4 cellular contexts compared by ENCODE assay signal in the genomic region with DNA sequence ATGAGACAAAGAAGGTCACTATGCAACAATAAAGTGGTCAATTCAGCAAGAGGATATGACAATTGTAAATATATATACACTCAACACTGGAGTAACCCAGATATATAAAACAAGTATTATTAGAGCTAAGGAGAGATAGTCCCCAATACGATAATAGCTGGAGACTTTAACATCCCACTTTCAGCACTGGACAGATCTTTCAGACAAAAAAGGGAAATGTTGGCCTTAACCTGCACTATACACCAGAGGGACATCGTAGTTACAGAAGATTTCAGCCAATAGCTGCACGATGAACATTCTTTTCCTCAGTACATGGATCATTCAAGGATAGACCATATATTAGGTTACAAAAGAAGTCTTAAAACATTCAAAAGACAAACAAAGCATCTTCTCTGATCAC.
TF ChIP-seq lines count a peak whose summit lies in the region.

No MANE protein-coding gene starts in this region.

TF ChIP-seq in SK-N-SH, 30 proteins besides CTCF, POLR2A, EP300 and RAD21:
- TF ChIP-seq, protein P1, sequence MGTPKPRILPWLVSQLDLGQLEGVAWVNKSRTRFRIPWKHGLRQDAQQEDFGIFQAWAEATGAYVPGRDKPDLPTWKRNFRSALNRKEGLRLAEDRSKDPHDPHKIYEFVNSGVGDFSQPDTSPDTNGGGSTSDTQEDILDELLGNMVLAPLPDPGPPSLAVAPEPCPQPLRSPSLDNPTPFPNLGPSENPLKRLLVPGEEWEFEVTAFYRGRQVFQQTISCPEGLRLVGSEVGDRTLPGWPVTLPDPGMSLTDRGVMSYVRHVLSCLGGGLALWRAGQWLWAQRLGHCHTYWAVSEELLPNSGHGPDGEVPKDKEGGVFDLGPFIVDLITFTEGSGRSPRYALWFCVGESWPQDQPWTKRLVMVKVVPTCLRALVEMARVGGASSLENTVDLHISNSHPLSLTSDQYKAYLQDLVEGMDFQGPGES (IDR thresholded peaks at IDR 0.05; ENCODE audit: low read depth, low read length), result no peak
- TF ChIP-seq, protein P2, sequence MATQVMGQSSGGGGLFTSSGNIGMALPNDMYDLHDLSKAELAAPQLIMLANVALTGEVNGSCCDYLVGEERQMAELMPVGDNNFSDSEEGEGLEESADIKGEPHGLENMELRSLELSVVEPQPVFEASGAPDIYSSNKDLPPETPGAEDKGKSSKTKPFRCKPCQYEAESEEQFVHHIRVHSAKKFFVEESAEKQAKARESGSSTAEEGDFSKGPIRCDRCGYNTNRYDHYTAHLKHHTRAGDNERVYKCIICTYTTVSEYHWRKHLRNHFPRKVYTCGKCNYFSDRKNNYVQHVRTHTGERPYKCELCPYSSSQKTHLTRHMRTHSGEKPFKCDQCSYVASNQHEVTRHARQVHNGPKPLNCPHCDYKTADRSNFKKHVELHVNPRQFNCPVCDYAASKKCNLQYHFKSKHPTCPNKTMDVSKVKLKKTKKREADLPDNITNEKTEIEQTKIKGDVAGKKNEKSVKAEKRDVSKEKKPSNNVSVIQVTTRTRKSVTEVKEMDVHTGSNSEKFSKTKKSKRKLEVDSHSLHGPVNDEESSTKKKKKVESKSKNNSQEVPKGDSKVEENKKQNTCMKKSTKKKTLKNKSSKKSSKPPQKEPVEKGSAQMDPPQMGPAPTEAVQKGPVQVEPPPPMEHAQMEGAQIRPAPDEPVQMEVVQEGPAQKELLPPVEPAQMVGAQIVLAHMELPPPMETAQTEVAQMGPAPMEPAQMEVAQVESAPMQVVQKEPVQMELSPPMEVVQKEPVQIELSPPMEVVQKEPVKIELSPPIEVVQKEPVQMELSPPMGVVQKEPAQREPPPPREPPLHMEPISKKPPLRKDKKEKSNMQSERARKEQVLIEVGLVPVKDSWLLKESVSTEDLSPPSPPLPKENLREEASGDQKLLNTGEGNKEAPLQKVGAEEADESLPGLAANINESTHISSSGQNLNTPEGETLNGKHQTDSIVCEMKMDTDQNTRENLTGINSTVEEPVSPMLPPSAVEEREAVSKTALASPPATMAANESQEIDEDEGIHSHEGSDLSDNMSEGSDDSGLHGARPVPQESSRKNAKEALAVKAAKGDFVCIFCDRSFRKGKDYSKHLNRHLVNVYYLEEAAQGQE (IDR thresholded peaks at IDR 0.05; ENCODE audit: low read depth, low read length), result peak; percentile 80; the same call in 1 of the 2 replicates
- TF ChIP-seq NRF1 (IDR thresholded peaks at IDR 0.05; ENCODE audit: low read depth, low read length), result no peak

TF ChIP-seq in SK-N-SH treated with all-trans-retinoic acid at 6 μM for 48 hours, 23 proteins besides CTCF, POLR2A, EP300 and RAD21 (continued from another document and continues in another):
- TF ChIP-seq RARB (CRISPR knock-in tag; IDR thresholded peaks at IDR 0.05) (no peak), ZNF8 (CRISPR knock-in tag; IDR thresholded peaks at IDR 0.05) (no peak), ZNF70 (CRISPR knock-in tag; IDR thresholded peaks at IDR 0.05) (no peak), SNAI2 (CRISPR knock-in tag; IDR thresholded peaks at IDR 0.05) (no peak), ZFP30 (CRISPR knock-in tag; IDR thresholded peaks at IDR 0.05) (no peak), GLIS3 (CRISPR knock-in tag; IDR thresholded peaks at IDR 0.05) (no peak), ZFP3 (CRISPR knock-in tag; IDR thresholded peaks at IDR 0.05) (no peak)
- TF ChIP-seq, protein P3, sequence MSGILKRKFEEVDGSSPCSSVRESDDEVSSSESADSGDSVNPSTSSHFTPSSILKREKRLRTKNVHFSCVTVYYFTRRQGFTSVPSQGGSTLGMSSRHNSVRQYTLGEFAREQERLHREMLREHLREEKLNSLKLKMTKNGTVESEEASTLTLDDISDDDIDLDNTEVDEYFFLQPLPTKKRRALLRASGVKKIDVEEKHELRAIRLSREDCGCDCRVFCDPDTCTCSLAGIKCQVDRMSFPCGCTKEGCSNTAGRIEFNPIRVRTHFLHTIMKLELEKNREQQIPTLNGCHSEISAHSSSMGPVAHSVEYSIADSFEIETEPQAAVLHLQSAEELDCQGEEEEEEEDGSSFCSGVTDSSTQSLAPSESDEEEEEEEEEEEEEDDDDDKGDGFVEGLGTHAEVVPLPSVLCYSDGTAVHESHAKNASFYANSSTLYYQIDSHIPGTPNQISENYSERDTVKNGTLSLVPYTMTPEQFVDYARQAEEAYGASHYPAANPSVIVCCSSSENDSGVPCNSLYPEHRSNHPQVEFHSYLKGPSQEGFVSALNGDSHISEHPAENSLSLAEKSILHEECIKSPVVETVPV (CRISPR knock-in tag; IDR thresholded peaks at IDR 0.05), result no peak
- TF ChIP-seq, protein P4, sequence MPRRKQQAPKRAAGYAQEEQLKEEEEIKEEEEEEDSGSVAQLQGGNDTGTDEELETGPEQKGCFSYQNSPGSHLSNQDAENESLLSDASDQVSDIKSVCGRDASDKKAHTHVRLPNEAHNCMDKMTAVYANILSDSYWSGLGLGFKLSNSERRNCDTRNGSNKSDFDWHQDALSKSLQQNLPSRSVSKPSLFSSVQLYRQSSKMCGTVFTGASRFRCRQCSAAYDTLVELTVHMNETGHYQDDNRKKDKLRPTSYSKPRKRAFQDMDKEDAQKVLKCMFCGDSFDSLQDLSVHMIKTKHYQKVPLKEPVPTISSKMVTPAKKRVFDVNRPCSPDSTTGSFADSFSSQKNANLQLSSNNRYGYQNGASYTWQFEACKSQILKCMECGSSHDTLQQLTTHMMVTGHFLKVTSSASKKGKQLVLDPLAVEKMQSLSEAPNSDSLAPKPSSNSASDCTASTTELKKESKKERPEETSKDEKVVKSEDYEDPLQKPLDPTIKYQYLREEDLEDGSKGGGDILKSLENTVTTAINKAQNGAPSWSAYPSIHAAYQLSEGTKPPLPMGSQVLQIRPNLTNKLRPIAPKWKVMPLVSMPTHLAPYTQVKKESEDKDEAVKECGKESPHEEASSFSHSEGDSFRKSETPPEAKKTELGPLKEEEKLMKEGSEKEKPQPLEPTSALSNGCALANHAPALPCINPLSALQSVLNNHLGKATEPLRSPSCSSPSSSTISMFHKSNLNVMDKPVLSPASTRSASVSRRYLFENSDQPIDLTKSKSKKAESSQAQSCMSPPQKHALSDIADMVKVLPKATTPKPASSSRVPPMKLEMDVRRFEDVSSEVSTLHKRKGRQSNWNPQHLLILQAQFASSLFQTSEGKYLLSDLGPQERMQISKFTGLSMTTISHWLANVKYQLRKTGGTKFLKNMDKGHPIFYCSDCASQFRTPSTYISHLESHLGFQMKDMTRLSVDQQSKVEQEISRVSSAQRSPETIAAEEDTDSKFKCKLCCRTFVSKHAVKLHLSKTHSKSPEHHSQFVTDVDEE (CRISPR knock-in tag; IDR thresholded peaks at IDR 0.05), result no peak

TF ChIP-seq in IMR-90, 13 proteins besides CTCF, POLR2A, EP300 and RAD21:
- TF ChIP-seq MAZ (IDR thresholded peaks at IDR 0.05; ENCODE audit: borderline replicate concordance, low read depth, low read length), result no peak
- TF ChIP-seq BHLHE40 (IDR thresholded peaks at IDR 0.05; ENCODE audit: low read depth, low read length), result no peak
- no peak for TF ChIP-seq RFX5 (IDR thresholded peaks at IDR 0.05; ENCODE audit: low read depth, low read length)
- TF ChIP-seq SMC3 (IDR thresholded peaks at IDR 0.05; ENCODE audit: low read depth, low read length), result no peak
- no peak for TF ChIP-seq MXI1 (IDR thresholded peaks at IDR 0.05; ENCODE audit: borderline replicate concordance, low read depth, low read length)
- no peak for TF ChIP-seq FOS (IDR thresholded peaks at IDR 0.05; ENCODE audit: low read depth, low read length)
- no peak for TF ChIP-seq CHD1 (IDR thresholded peaks at IDR 0.05; ENCODE audit: low read depth, low read length)
- TF ChIP-seq, protein P5, sequence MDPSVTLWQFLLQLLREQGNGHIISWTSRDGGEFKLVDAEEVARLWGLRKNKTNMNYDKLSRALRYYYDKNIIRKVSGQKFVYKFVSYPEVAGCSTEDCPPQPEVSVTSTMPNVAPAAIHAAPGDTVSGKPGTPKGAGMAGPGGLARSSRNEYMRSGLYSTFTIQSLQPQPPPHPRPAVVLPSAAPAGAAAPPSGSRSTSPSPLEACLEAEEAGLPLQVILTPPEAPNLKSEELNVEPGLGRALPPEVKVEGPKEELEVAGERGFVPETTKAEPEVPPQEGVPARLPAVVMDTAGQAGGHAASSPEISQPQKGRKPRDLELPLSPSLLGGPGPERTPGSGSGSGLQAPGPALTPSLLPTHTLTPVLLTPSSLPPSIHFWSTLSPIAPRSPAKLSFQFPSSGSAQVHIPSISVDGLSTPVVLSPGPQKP (IDR thresholded peaks at IDR 0.05; ENCODE audit: borderline replicate concordance, low read depth, low read length), result no peak
- no peak for TF ChIP-seq CEBPB (IDR thresholded peaks at IDR 0.05; ENCODE audit: low read depth, low read length)
- TF ChIP-seq MAFK (IDR thresholded peaks at IDR 0.05; ENCODE audit: low read depth, low read length), result no peak
- TF ChIP-seq, protein P6, sequence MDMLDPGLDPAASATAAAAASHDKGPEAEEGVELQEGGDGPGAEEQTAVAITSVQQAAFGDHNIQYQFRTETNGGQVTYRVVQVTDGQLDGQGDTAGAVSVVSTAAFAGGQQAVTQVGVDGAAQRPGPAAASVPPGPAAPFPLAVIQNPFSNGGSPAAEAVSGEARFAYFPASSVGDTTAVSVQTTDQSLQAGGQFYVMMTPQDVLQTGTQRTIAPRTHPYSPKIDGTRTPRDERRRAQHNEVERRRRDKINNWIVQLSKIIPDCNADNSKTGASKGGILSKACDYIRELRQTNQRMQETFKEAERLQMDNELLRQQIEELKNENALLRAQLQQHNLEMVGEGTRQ (IDR thresholded peaks at IDR 0.05; ENCODE audit: low read depth, low read length), result no peak
- no peak for TF ChIP-seq NFE2L2 (IDR thresholded peaks at IDR 0.05; ENCODE audit: low read depth, low read length)
- TF ChIP-seq RCOR1 (IDR thresholded peaks at IDR 0.05; ENCODE audit: insufficient replicate concordance, low read length), result no peak

TF ChIP-seq in liver, 16 proteins besides CTCF, POLR2A, EP300 and RAD21:
- TF ChIP-seq, protein P7, sequence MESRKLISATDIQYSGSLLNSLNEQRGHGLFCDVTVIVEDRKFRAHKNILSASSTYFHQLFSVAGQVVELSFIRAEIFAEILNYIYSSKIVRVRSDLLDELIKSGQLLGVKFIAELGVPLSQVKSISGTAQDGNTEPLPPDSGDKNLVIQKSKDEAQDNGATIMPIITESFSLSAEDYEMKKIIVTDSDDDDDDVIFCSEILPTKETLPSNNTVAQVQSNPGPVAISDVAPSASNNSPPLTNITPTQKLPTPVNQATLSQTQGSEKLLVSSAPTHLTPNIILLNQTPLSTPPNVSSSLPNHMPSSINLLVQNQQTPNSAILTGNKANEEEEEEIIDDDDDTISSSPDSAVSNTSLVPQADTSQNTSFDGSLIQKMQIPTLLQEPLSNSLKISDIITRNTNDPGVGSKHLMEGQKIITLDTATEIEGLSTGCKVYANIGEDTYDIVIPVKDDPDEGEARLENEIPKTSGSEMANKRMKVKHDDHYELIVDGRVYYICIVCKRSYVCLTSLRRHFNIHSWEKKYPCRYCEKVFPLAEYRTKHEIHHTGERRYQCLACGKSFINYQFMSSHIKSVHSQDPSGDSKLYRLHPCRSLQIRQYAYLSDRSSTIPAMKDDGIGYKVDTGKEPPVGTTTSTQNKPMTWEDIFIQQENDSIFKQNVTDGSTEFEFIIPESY (IDR thresholded peaks at IDR 0.05), result no peak
- TF ChIP-seq HNF4A (conservative IDR thresholded peaks at IDR 0.05) (no peak), TAF1 (conservative IDR thresholded peaks at IDR 0.05) (no peak), RXRA (IDR thresholded peaks at IDR 0.05) (no peak)
- TF ChIP-seq, protein P8, sequence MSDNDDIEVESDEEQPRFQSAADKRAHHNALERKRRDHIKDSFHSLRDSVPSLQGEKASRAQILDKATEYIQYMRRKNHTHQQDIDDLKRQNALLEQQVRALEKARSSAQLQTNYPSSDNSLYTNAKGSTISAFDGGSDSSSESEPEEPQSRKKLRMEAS (IDR thresholded peaks at IDR 0.05), result no peak
- TF ChIP-seq, protein P9, sequence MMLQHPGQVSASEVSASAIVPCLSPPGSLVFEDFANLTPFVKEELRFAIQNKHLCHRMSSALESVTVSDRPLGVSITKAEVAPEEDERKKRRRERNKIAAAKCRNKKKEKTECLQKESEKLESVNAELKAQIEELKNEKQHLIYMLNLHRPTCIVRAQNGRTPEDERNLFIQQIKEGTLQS (IDR thresholded peaks at IDR 0.05), result no peak
- TF ChIP-seq, protein P2 (IDR thresholded peaks at IDR 0.05), result peak; percentile 93
